21 cellular contexts compared by ENCODE assay signal in the genomic region with DNA sequence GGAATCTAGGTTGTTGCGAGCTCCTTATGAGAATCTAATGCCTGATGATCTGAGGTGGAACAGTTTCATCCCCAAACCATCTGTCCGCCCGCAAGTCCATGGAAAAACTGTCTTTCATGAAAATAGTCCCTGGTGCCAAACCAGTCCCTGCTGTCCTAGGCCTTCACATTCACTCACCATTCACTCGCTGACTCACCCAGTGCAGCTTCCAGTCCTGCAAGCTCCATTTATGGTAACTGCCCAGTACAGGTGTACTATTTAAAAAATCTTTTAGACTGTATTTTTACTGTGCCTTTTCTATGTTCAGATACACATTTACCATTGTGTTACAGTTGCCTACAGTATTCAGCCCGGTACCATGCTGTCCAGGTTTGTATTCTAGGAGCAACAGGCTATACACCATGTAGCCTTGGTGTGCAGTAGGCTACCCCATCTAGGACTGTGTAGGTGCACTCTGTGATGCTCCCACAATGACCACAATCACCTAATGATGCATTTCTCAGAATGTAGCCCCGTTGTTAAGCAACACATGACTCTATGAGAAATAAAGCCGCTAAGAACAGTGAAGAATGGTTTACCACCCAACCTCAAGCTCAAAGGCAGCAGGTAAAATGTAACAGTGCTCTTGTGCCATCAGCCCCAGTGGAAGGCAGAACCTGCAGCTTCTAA. TPM values are rescaled to one million over a fixed set of nuclear protein-coding genes. Genes with fewer than 3 reads are reported as not detected.
DNase-seq lines count a peak whose midpoint lies in the region; ATAC-seq and TF ChIP-seq lines count a peak whose summit lies in the region.
"Had no signal": no experiment of that assay in that cellular context is flagged by ENCODE, and none has a peak within 500 bp of the region (broad histone marks: within the 10 kb centered on the region; RNA-seq: fewer than 3 reads in every experiment).

No MANE protein-coding gene starts in this region.

- intact Hi-C loops in CD8-positive, alpha-beta T cell (cut with DNase I, micrococcal nuclease): no loop called here

- no peak overlapping the region for H3K4me3 ChIP-seq in CD8-positive, alpha-beta T cell (ENCODE audit: low read depth, low read length)
- H3K4me3 ChIP-seq: sigmoid colon, thyroid gland had no signal

- CTCF ChIA-PET in CD8-positive, alpha-beta T cell (lab: Charles Lee): no interaction called here

- no peaks in the 10 kb centered on the region for H3K27me3 ChIP-seq in CD8-positive, alpha-beta T cell (ENCODE audit: insufficient read depth, low read length)
- H3K27me3 ChIP-seq: sigmoid colon, thyroid gland had no signal

- H3K36me3 ChIP-seq in CD8-positive, alpha-beta T cell (ENCODE audit: insufficient read depth, low read length): no peaks in the 10 kb centered on the region
- H3K36me3 ChIP-seq: thyroid gland had no signal

- no peak overlapping the region for H3K27ac ChIP-seq in CD8-positive, alpha-beta T cell (ENCODE audit: low read depth, low read length)

- no peaks in the 10 kb centered on the region for H3K27me3 Mint-ChIP-seq in CD8-positive, alpha-beta T cell (ENCODE audit: low read depth)
- no peaks in the 10 kb centered on the region for H3K27me3 Mint-ChIP-seq in IgD-negative memory B cell
- H3K27me3 Mint-ChIP-seq in effector memory CD8-positive, alpha-beta T cell: no peaks in the 10 kb centered on the region
- peaks cover 52% of the 10 kb centered on the region for H3K27me3 Mint-ChIP-seq in neural crest cell (ENCODE audit: low read depth)
- H3K27me3 Mint-ChIP-seq: activated CD4-positive, alpha-beta memory T cell treated with anti-CD3 and anti-CD28 coated beads for 36 hours had no signal

- no peaks in the 10 kb centered on the region for H3K9me3 ChIP-seq in CD8-positive, alpha-beta T cell (ENCODE audit: low read length)
- H3K9me3 ChIP-seq: sigmoid colon, thyroid gland had no signal

- TF ChIP-seq CTCF in CD8-positive, alpha-beta T cell (IDR thresholded peaks at IDR 0.05): no peak
- TF ChIP-seq CTCF in neural crest cell (conservative IDR thresholded peaks at IDR 0.05): no peak

- peaks cover 31% of the 10 kb centered on the region for H3K4me1 Mint-ChIP-seq in CD8-positive, alpha-beta T cell (ENCODE audit: low read depth)
- peaks cover 17 to 21% (median 17%) of the 10 kb centered on the region in 3 donors for H3K4me1 Mint-ChIP-seq in IgD-negative memory B cell
- peaks cover 16 to 34% of the 10 kb centered on the region in 2 donors for H3K4me1 Mint-ChIP-seq in effector memory CD8-positive, alpha-beta T cell (ENCODE audit: low read depth in 2 of 2)
- peaks cover 3% of the 10 kb centered on the region for H3K4me1 Mint-ChIP-seq in neural crest cell
- H3K4me1 Mint-ChIP-seq: brain had no signal

- peaks cover 3% of the 10 kb centered on the region for H3K36me3 Mint-ChIP-seq in CD8-positive, alpha-beta T cell
- no peaks in the 10 kb centered on the region for H3K36me3 Mint-ChIP-seq in IgD-negative memory B cell
- H3K36me3 Mint-ChIP-seq in effector memory CD8-positive, alpha-beta T cell (ENCODE audit: insufficient read depth): peaks cover 10% of the 10 kb centered on the region
- H3K36me3 Mint-ChIP-seq in neural crest cell (ENCODE audit: low read depth): peaks cover 5% of the 10 kb centered on the region
- H3K36me3 Mint-ChIP-seq: activated CD4-positive, alpha-beta memory T cell treated with anti-CD3 and anti-CD28 coated beads for 36 hours had no signal

- no peak overlapping the region for H3K4me3 Mint-ChIP-seq in CD8-positive, alpha-beta T cell
- H3K4me3 Mint-ChIP-seq in IgD-negative memory B cell (peak overlapping the region in 3 of 4 donors; percentile 1 to 64 (median 23)), neural crest cell (peak overlapping the region; percentile 3)
- peak overlapping the region; percentile 68 to 76 for H3K4me3 Mint-ChIP-seq in effector memory CD8-positive, alpha-beta T cell

- peak overlapping the region; percentile 68 for H3K27ac Mint-ChIP-seq in CD8-positive, alpha-beta T cell
- H3K27ac Mint-ChIP-seq in IgD-negative memory B cell (peak overlapping the region in 1 of 3 donors; percentile 18), neural crest cell (ENCODE audit: unreplicated experiment) (no peak overlapping the region)
- peak overlapping the region; percentile 78 to 84 for H3K27ac Mint-ChIP-seq in effector memory CD8-positive, alpha-beta T cell
- H3K27ac Mint-ChIP-seq: activated CD4-positive, alpha-beta memory T cell treated with anti-CD3 and anti-CD28 coated beads for 36 hours; B cell; brain had no signal

- H3K4me1 ChIP-seq in CD8-positive, alpha-beta T cell (ENCODE audit: insufficient read depth, low read length): peaks cover 21% of the 10 kb centered on the region

- POLR2A ChIA-PET in CD8-positive, alpha-beta T cell (lab: Charles Lee): interaction anchor here (0.7 kb wide), 1 partner anchor 123 kb away, joined by 3 read pairs; no protein-coding TSS in a partner anchor

- ATAC-seq in CD8-positive, alpha-beta T cell: peak; percentile 25
- peak; percentile 52 for ATAC-seq in effector memory CD8-positive, alpha-beta T cell (replicated peaks)
- ATAC-seq: SK-N-SH treated with all-trans-retinoic acid at 6 μM for 48 hours had no signal

- no peaks in the 10 kb centered on the region for H3K9me3 Mint-ChIP-seq in CD8-positive, alpha-beta T cell
- no peaks in the 10 kb centered on the region for H3K9me3 Mint-ChIP-seq in IgD-negative memory B cell
- H3K9me3 Mint-ChIP-seq in effector memory CD8-positive, alpha-beta T cell: no peaks in the 10 kb centered on the region
- H3K9me3 Mint-ChIP-seq in neural crest cell: peaks cover 5% of the 10 kb centered on the region
- H3K9me3 Mint-ChIP-seq: activated CD4-positive, alpha-beta memory T cell treated with anti-CD3 and anti-CD28 coated beads for 36 hours had no signal

- no peak for DNase-seq in CD8-positive, alpha-beta T cell
- DNase-seq in effector memory CD8-positive, alpha-beta T cell: peak in 1 of 3 experiments; percentile 10
- DNase-seq in neural crest cell (ENCODE audit: low read depth, low spot score) (no peak), NCI-H1694 treated with DMSO at 0.1 percent for 48 hours (lab: John Stamatoyannopoulos, UW) (no peak), HCEC 1CT (no peak)
- no peak for DNase-seq in activated CD4-positive, alpha-beta T cell treated with anti-CD3 and anti-CD28 coated beads, Interleukin-2, amount 50 U/mL, for 1 hour
- DNase-seq: activated CD4-positive, alpha-beta memory T cell treated with anti-CD3 and anti-CD28 coated beads for 36 hours; activated effector memory CD4-positive, alpha-beta T cell treated with anti-CD3 and anti-CD28 coated beads, Interleukin-2, amount 50 U/mL, for 16 hours; dermis blood vessel endothelial cell; DMS153; midbrain; NCI-H2029; NCI-H510A treated with DMSO at 0.1 percent for 48 hours; nucleus accumbens; OCI-M1; sigmoid colon; thyroid gland had no signal

RNA-seq across cellular contexts. Expression of gene ECHDC2, which starts 2.4 kb away (rescaled TPM):
- 10 to 100 TPM; 77.6 to 80.7 TPM for total RNA-seq in CD8-positive, alpha-beta T cell
- polyA plus RNA-seq in IgD-negative memory B cell: 26.8 TPM
- 12.6 and 12.8 TPM in 2 replicates for total RNA-seq in neural crest cell

RNA-seq across cellular contexts. Expression of gene SCP2, which starts 7.9 kb away (rescaled TPM):
- 10 to 100 TPM; 25.5 to 27.6 TPM for total RNA-seq in CD8-positive, alpha-beta T cell
- polyA plus RNA-seq in IgD-negative memory B cell: 143 TPM
- total RNA-seq in neural crest cell: 61.8 and 64.8 TPM in 2 replicates
